In the genomic region with DNA sequence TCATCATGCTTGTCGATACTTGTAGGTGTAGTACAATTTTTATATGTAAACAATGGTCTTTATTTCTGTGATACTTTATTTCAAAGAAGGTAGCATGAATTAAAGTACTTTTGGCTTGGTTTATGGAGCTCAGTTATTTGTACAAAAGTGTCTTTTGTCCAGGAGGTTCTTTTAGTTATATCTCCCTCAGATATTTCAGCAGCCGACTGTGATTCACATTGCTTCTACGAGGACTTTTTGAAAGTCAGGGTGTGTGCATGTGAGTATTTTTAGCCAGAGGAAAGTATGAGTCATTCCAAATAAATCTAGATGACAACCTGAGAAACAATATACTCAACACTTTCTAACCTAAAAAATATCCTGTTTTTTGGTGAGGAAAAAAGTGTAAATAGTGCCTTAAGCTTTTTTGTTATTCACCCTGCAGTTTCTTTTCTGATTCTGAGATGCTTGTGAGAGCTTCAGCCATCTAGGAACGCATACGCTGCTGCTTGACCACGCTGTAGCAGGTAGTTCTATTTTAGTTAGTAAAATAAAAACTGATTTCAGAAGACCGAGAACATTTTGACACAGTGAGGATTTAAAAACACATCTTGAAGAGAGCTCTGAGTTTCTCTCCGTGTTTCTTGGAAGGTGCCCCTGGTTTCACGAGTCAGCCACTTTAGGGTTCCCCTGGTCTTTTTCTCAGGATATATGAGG, we compare ENCODE assay signal across 8 cellular contexts. TPM values are rescaled to one million over a fixed set of nuclear protein-coding genes. Genes with fewer than 3 reads are reported as not detected.
DNase-seq lines count a peak whose midpoint lies in the region; ATAC-seq and TF ChIP-seq lines count a peak whose summit lies in the region.

No MANE protein-coding gene starts in this region.

- H3K4me3 Mint-ChIP-seq in effector memory CD8-positive, alpha-beta T cell: peak overlapping the region; percentile 74 to 80

- H3K9me3 Mint-ChIP-seq in effector memory CD8-positive, alpha-beta T cell: no peaks in the 10 kb centered on the region

- no peak for TF ChIP-seq CTCF in AG04449 (IDR thresholded peaks at IDR 0.05; ENCODE audit: insufficient read depth, low read length, missing control alignments)

- H3K4me1 ChIP-seq in mucosa of rectum (ENCODE audit: control insufficient read depth in 2 of 2, insufficient read depth in 2 of 2, low read length in 2 of 2): peaks cover 27 to 34% of the 10 kb centered on the region in 2 donors

- peak overlapping the region; percentile 9 to 49 for H3K9ac ChIP-seq in mucosa of rectum (ENCODE audit: low read depth in 1 of 2, low read length in 2 of 2)

- POLR2A ChIA-PET in AG04449 (lab: Yijun Ruan, JAX): interaction anchor here (1.4 kb wide), 1 partner anchor 15 kb away, joined by 5 read pairs; no protein-coding TSS in a partner anchor

- peaks cover 32 to 36% of the 10 kb centered on the region in 2 donors for H3K4me1 Mint-ChIP-seq in effector memory CD8-positive, alpha-beta T cell (ENCODE audit: low read depth in 2 of 2)

- CTCF ChIA-PET in AG04449 (lab: Yijun Ruan, JAX): interaction anchor here (0.9 to 1.8 kb wide), 7 partner anchors 10 to 510 kb away, joined by 3 to 8 read pairs (median 4); no protein-coding TSS in a partner anchor

- DNase-seq in AG04449 (ENCODE audit: low read depth, low spot score): peak; percentile 52
- peak; percentile 79 for DNase-seq in SK-MEL-5 (ENCODE audit: low read depth, low spot score)
- no peak for DNase-seq in effector memory CD8-positive, alpha-beta T cell
- DNase-seq in NCI-H1930 (lab: John Stamatoyannopoulos, UW): no peak
- no peak for DNase-seq in SKM-1 treated with dmso at 0.1 percent for 144 hours (lab: John Stamatoyannopoulos, UW; ENCODE audit: unreplicated experiment)

- ATAC-seq in GM18519 (IDR thresholded peaks at IDR 0.05; ENCODE audit: low FRiP score, unreplicated experiment) (peak; percentile 55), HG03095 (IDR thresholded peaks at IDR 0.05; ENCODE audit: unreplicated experiment) (peak; percentile 61)
- ATAC-seq in effector memory CD8-positive, alpha-beta T cell (replicated peaks): peak; percentile 26

- H3K27me3 ChIP-seq in mucosa of rectum (ENCODE audit: control insufficient read depth in 2 of 2, insufficient read depth in 2 of 2, low read length in 2 of 2): no peaks in the 10 kb centered on the region

- no peaks in the 10 kb centered on the region for H3K27me3 Mint-ChIP-seq in effector memory CD8-positive, alpha-beta T cell

- H3K36me3 Mint-ChIP-seq in effector memory CD8-positive, alpha-beta T cell (ENCODE audit: insufficient read depth): peaks cover 31% of the 10 kb centered on the region

- in situ Hi-C loops in SK-MEL-5 (cut with HindIII; ENCODE audit: low pct_unique_long_range_greater_than_20kb, low sequenced_read_pairs): no loop called here

- H3K27ac Mint-ChIP-seq in effector memory CD8-positive, alpha-beta T cell: peak overlapping the region; percentile 90 to 91

- H3K36me3 ChIP-seq in mucosa of rectum (ENCODE audit: control insufficient read depth in 2 of 2, insufficient read depth in 2 of 2, low read length in 2 of 2): peaks cover under 1 to 10% of the 10 kb centered on the region in 2 donors

- H3K27ac ChIP-seq in mucosa of rectum (ENCODE audit: low read depth in 2 of 2, low read length in 2 of 2): peak overlapping the region; percentile 69 to 75

- H3K4me3 ChIP-seq in AG04449 (ENCODE audit: low read depth, low read length): no peak overlapping the region
- peak overlapping the region; percentile 11 to 52 for H3K4me3 ChIP-seq in mucosa of rectum (ENCODE audit: low read length in 2 of 2)

- H3K9me3 ChIP-seq in mucosa of rectum (ENCODE audit: control insufficient read depth in 2 of 2, low read length in 2 of 2): no peaks in the 10 kb centered on the region

RNA-seq across cellular contexts. Expression of a gene that starts 0.5 kb away (rescaled TPM):
- total RNA-seq in SK-MEL-5 (2014; rRNA removed; shearing (Covaris generic)): 56.5 and 66.3 TPM in 2 replicates
- 213 and 222 TPM in 2 replicates for polyA plus RNA-seq in SK-MEL-5 (2015; cell fraction: cytosol; rRNA removed)
- 458 and 599 TPM in 2 replicates for polyA plus RNA-seq in SK-MEL-5 (2015; cell fraction: nucleus; rRNA removed)

RNA-seq across cellular contexts. Expression of a gene that starts 44.6 kb away (rescaled TPM):
- total RNA-seq in SK-MEL-5 (2014; rRNA removed; shearing (Covaris generic)): 43.2 and 45.8 TPM in 2 replicates
- polyA plus RNA-seq in SK-MEL-5 (2015; cell fraction: cytosol; rRNA removed): 64.7 and 74.1 TPM in 2 replicates
- 203 and 284 TPM in 2 replicates for polyA plus RNA-seq in SK-MEL-5 (2015; cell fraction: nucleus; rRNA removed)

Comparison
In these comparisons a context has a peak if more than half of its experiments do, and no peak if none do; other contexts are left out.
1. DNase-seq: peak in AG04449 (single experiment) and SK-MEL-5 (single experiment); none in effector memory CD8-positive, alpha-beta T cell (0 of 3), NCI-H1930 (0 of 2) and SKM-1 treated with dmso at 0.1 percent for 144 hours (single experiment).
2. Peak in every context shown above with its lines, with median percentiles within 50 percentile points of each other: ATAC-seq.